In the genomic region with DNA sequence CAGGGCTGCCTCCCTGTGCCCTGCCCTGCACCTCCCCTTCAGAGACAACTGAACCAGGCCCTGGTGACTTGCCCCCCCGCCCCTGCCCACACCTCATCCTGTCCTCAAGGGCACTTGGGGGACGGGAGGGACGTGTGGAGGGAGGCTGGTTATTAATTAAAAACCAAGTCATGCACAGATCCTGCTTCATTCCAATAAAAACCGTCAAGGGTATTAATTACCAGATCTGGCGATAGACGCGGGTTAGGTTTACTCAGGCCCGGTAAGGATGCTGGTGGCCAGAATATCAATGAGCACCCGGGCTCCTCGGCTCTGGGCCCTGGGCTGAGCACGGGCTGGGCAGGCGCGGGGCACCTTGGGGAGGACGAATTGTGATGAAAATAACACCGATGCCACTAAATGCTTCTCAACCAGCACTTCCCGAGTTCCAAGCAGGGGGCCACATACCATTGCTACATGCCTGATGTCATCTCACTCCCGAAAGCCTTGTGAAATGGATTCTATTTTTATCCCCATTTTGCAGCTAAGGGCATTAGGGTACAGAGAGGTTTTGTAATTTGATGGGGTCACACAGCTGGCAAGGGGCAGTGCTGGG, we compare ENCODE assay signal across 12 cellular contexts.
DNase-seq lines count a peak whose midpoint lies in the region; ATAC-seq and TF ChIP-seq lines count a peak whose summit lies in the region.
"Had no signal": no experiment of that assay in that cellular context is flagged by ENCODE, and none has a peak within 500 bp of the region (broad histone marks: within the 10 kb centered on the region; RNA-seq: fewer than 3 reads in every experiment).

No MANE protein-coding gene starts in this region.

- H3K4me3 ChIP-seq in AG09309 (ENCODE audit: control insufficient read depth, low read depth, low read length), result no peak overlapping the region
- H3K4me3 ChIP-seq in HUES48 (ENCODE audit: low read depth, low read length), result no peak overlapping the region
- H3K4me3 ChIP-seq in HAP-1, result no peak overlapping the region
- H3K4me3 ChIP-seq: prostate gland had no signal

- no peak overlapping the region for H3K9ac ChIP-seq in HUES48 (ENCODE audit: low read depth, low read length)

- DNase-seq in AG09309 (ENCODE audit: low read depth) (peak; percentile 51), astrocyte of the hippocampus (ENCODE audit: low read depth, low spot score) (peak; percentile 86), kidney tubule cell (ENCODE audit: low spot score) (peak; percentile 90), HAP-1 (ENCODE audit: low spot score in 2 of 2) (no peak), GM10266 (ENCODE audit: extremely low spot score) (no peak)
- DNase-seq: cerebellar nuclear complex, NCI-H226, T1000 had no signal

- H3K27me3 ChIP-seq in HUES48 (ENCODE audit: control insufficient read depth, insufficient read depth, low read length), result no peaks in the 10 kb centered on the region
- no peaks in the 10 kb centered on the region for H3K27me3 ChIP-seq in HAP-1 (ENCODE audit: low read depth)

- H3K36me3 ChIP-seq in HUES48 (ENCODE audit: control insufficient read depth, insufficient read depth, low read length) (no peaks in the 10 kb centered on the region), HAP-1 (replicated peaks) (no peaks in the 10 kb centered on the region)
- H3K36me3 ChIP-seq: prostate gland had no signal

- TF ChIP-seq CTCF in AG09309 (IDR thresholded peaks at IDR 0.05; ENCODE audit: control insufficient read depth, insufficient read depth, low read depth, low read length, missing control alignments), result no peak
- TF ChIP-seq CTCF in GM10266 (IDR thresholded peaks at IDR 0.05; ENCODE audit: control insufficient read depth, insufficient read depth, low read depth, missing control alignments), result no peak

- H3K4me1 ChIP-seq in HUES48 (ENCODE audit: control insufficient read depth, insufficient read depth, low read length) (peaks cover 6% of the 10 kb centered on the region; the same call in 1 of the 2 replicates), HAP-1 (no peaks in the 10 kb centered on the region)
- H3K4me1 ChIP-seq: prostate gland had no signal

- H3K9me3 ChIP-seq in HUES48 (ENCODE audit: control insufficient read depth, insufficient read depth, low read length) (no peaks in the 10 kb centered on the region), HAP-1 (no peaks in the 10 kb centered on the region)
- H3K9me3 ChIP-seq: prostate gland had no signal

- in situ Hi-C loops in HAP-1 (cut with MboI; ENCODE audit: low sequenced_read_pairs), result no loop called here

- H3K27ac ChIP-seq in HUES48 (ENCODE audit: low read depth, low read length), result peak overlapping the region; percentile 66
- H3K27ac ChIP-seq: prostate gland had no signal

- ATAC-seq in GM19397 (IDR thresholded peaks at IDR 0.05; ENCODE audit: unreplicated experiment) (no peak), HG03469 (IDR thresholded peaks at IDR 0.05; ENCODE audit: unreplicated experiment) (no peak)

Comparison
In these comparisons a context has a peak if more than half of its experiments do, and no peak if none do; other contexts are left out.
1. DNase-seq: peak in AG09309 (single experiment), astrocyte of the hippocampus (single experiment) and kidney tubule cell (single experiment); none in HAP-1 (0 of 2) and GM10266 (single experiment).